Comparison of ENCODE assay signal across 8 cellular contexts in genomic region chr2:99335911-99336779, GRCh38. TPM values are rescaled to one million over a fixed set of nuclear protein-coding genes. Genes with fewer than 3 reads are reported as not detected.
DNase-seq lines count a peak whose midpoint lies in the region; ATAC-seq lines count a peak whose summit lies in the region.

Gene TXNDC9 (minus strand): TSS chr2:99336333. CDS start chr2:99333210, 3,123 bp downstream.

- peak; percentile 100 for DNase-seq in Caki2 (ENCODE audit: low read depth)
- peak; percentile 67 to 99 (median 97) for DNase-seq in HUDEP-2 (lab: John Stamatoyannopoulos, UW; ENCODE audit: unreplicated experiment in 76 of 76)
- DNase-seq in NOMO-1 treated with dmso at 0.1 percent for 144 hours (lab: John Stamatoyannopoulos, UW; ENCODE audit: unreplicated experiment) = peak; percentile 99
- DNase-seq in activated CD8-positive, alpha-beta memory T cell treated with anti-CD3 and anti-CD28 coated beads for 48 hours (ENCODE audit: low read depth in 2 of 3, low spot score in 2 of 3) = peak; percentile 68 to 94 (median 89)
- DNase-seq in mesenteric fat pad (ENCODE audit: low spot score) = peak; percentile 99
- peak; percentile 90 for DNase-seq in stimulated activated CD8-positive, alpha-beta memory T cell treated with anti-CD3 and anti-CD28 coated beads, Interleukin-15, amount 100 ng/mL, for 24 hours (ENCODE audit: low read depth)

- in situ Hi-C loops in Caki2 (cut with HindIII; ENCODE audit: low pct_unique_long_range_greater_than_20kb, low sequenced_read_pairs) = no loop called here
- in situ Hi-C loops in endometrial microvascular endothelial cells (cut with HindIII; ENCODE audit: inconsistent ontology term, low pct_unique_long_range_greater_than_20kb, low sequenced_read_pairs) = no loop called here

- peak; percentile 64 for ATAC-seq in GM21390 (IDR thresholded peaks at IDR 0.05; ENCODE audit: unreplicated experiment)

RNA-seq across cellular contexts. Expression of gene TXNDC9, which starts in this region (rescaled TPM):
- total RNA-seq in Caki2 (2014; rRNA removed; shearing (Covaris generic); ENCODE audit: low replicate concordance) = 92.7 and 117 TPM in 2 replicates
- total RNA-seq in endometrial microvascular endothelial cells (ENCODE audit: inconsistent ontology term) = 99.1 TPM
- 25.1 TPM for total RNA-seq in mesenteric fat pad

Comparison
In these comparisons a context has a peak if more than half of its experiments do, and no peak if none do; other contexts are left out.
1. Peak in every context shown above with its lines: DNase-seq and ATAC-seq.